ENCODE assay signal across 10 cellular contexts in genomic region chr7:83677180-83677866, GRCh38. TPM values are rescaled to one million over a fixed set of nuclear protein-coding genes. Genes with fewer than 3 reads are reported as not detected.
DNase-seq lines count a peak whose midpoint lies in the region; ATAC-seq, FAIRE-seq and TF ChIP-seq lines count a peak whose summit lies in the region.
"Had no signal": no experiment of that assay in that cellular context is flagged by ENCODE, and none has a peak within 500 bp of the region (broad histone marks: within the 10 kb centered on the region; RNA-seq: fewer than 3 reads in every experiment).

No MANE protein-coding gene starts in this region.

- TF ChIP-seq EP300 in A549 (IDR thresholded peaks at IDR 0.05): no peak

- H3K27ac ChIP-seq in A549: no peak overlapping the region
- H3K27ac ChIP-seq: coronary artery, parathyroid adenoma had no signal

- no peak for TF ChIP-seq POLR2A in A549 (IDR thresholded peaks at IDR 0.05; ENCODE audit: low read length)

- H3K9me3 ChIP-seq in A549: no peaks in the 10 kb centered on the region

- WGBS in A549 (ENCODE audit: missing lambda C conversion rate): 23% methylated on average over 4 of the region's 4 CpGs

- CTCF ChIA-PET in A549 (lab: Yijun Ruan, JAX): no interaction called here

- FAIRE-seq in A549 (lab: Jason Lieb, UNC): no peak

- no peak overlapping the region for H3K4me3 ChIP-seq in A549
- H3K4me3 ChIP-seq: coronary artery had no signal

- DNase-seq in A549 (ENCODE audit: low read depth in 1 of 2, low spot score in 1 of 2): peak; percentile 41 to 70
- peak; percentile 97 for DNase-seq in H4 (ENCODE audit: low spot score)
- DNase-seq in RPMI7951 (ENCODE audit: low read depth): peak; percentile 82
- peak; percentile 96 for DNase-seq in fibroblast of the conjunctiva (ENCODE audit: low read depth)
- no peak for DNase-seq in activated effector memory CD4-positive, alpha-beta T cell treated with Interleukin-2 at 50 U/mL for 16 hours

- POLR2A ChIA-PET in A549 (lab: Yijun Ruan, JAX): no interaction called here

- TF ChIP-seq CTCF in A549 (IDR thresholded peaks at IDR 0.05): no peak

- peak overlapping the region; percentile 37 for H3K4me2 ChIP-seq in A549

- ATAC-seq in A549 (peak; percentile 97 to 99), GM19328 (IDR thresholded peaks at IDR 0.05; ENCODE audit: unreplicated experiment) (no peak), HG03378 (IDR thresholded peaks at IDR 0.05; ENCODE audit: unreplicated experiment) (no peak), HG02571 (IDR thresholded peaks at IDR 0.05; ENCODE audit: unreplicated experiment) (no peak)

- peaks cover 14% of the 10 kb centered on the region for H3K4me1 ChIP-seq in A549
- H3K4me1 ChIP-seq: parathyroid adenoma had no signal

- no peak for TF ChIP-seq RAD21 in A549 (conservative IDR thresholded peaks at IDR 0.05 in 1 of 2, IDR thresholded peaks at IDR 0.05 in 1 of 2)

TF ChIP-seq in A549, 52 proteins besides CTCF, POLR2A, EP300 and RAD21:
- TF ChIP-seq GATA3 (IDR thresholded peaks at IDR 0.05; ENCODE audit: borderline replicate concordance) (peak; percentile 41; the same call in 1 of the 2 replicates), HEYL (CRISPR knock-in tag; IDR thresholded peaks at IDR 0.05) (no peak), PHF8 (IDR thresholded peaks at IDR 0.05; ENCODE audit: borderline replicate concordance, low read depth) (no peak), SREBF2 (IDR thresholded peaks at IDR 0.05) (no peak), TP53 (CRISPR knock-in tag; IDR thresholded peaks at IDR 0.05) (no peak), ZFP36 (IDR thresholded peaks at IDR 0.05; ENCODE audit: borderline replicate concordance, partially characterized antibody) (no peak), MAZ (IDR thresholded peaks at IDR 0.05; ENCODE audit: borderline replicate concordance, low read depth, low read length) (no peak), MAFK (IDR thresholded peaks at IDR 0.05; ENCODE audit: partially characterized antibody) (no peak), HOXB13 (CRISPR knock-in tag; IDR thresholded peaks at IDR 0.05; ENCODE audit: low read depth) (no peak), ZC3H11A (IDR thresholded peaks at IDR 0.05) (no peak), CHD4 (IDR thresholded peaks at IDR 0.05; ENCODE audit: borderline replicate concordance) (no peak), NFE2L2 (conservative IDR thresholded peaks at IDR 0.05; ENCODE audit: low read length) (no peak), CBX2 (IDR thresholded peaks at IDR 0.05; ENCODE audit: borderline replicate concordance, low read depth) (no peak), BCL3 (IDR thresholded peaks at IDR 0.05) (0 out of 3 replicates have a peak, but pooled peaks have one; percentile 30), RFX5 (IDR thresholded peaks at IDR 0.05) (no peak), ESRRA (IDR thresholded peaks at IDR 0.05; ENCODE audit: borderline replicate concordance, low read length) (no peak), JUN (IDR thresholded peaks at IDR 0.05) (0 out of 5 replicates have a peak, but pooled peaks of 1 of the 2 experiments have one; percentile 24), EHF (CRISPR knock-in tag; IDR thresholded peaks at IDR 0.05) (no peak), MYC (IDR thresholded peaks at IDR 0.05; ENCODE audit: borderline replicate concordance, low read length) (no peak), FOSL2 (IDR thresholded peaks at IDR 0.05) (peak; percentile 94), FOSL2 (CRISPR knock-in tag; IDR thresholded peaks at IDR 0.05) (peak; percentile 88), SMC3 (IDR thresholded peaks at IDR 0.05) (no peak), JUNB (IDR thresholded peaks at IDR 0.05) (peak; percentile 88), EHMT2 (IDR thresholded peaks at IDR 0.05; ENCODE audit: low read depth) (no peak), KDM1A (IDR thresholded peaks at IDR 0.05; ENCODE audit: low read depth) (no peak), POLR2AphosphoS2 (conservative IDR thresholded peaks at IDR 0.05; ENCODE audit: low read length) (no peak), HOXA7 (CRISPR knock-in tag; IDR thresholded peaks at IDR 0.05) (no peak), CEBPB (IDR thresholded peaks at IDR 0.05) (no peak)
- TF ChIP-seq, protein P1, sequence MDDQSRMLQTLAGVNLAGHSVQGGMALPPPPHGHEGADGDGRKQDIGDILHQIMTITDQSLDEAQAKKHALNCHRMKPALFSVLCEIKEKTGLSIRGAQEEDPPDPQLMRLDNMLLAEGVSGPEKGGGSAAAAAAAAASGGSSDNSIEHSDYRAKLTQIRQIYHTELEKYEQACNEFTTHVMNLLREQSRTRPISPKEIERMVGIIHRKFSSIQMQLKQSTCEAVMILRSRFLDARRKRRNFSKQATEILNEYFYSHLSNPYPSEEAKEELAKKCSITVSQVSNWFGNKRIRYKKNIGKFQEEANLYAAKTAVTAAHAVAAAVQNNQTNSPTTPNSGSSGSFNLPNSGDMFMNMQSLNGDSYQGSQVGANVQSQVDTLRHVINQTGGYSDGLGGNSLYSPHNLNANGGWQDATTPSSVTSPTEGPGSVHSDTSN (IDR thresholded peaks at IDR 0.05): 0 out of 2 replicates have a peak, but pooled peaks have one; percentile 47
TF ChIP-seq in A549: peak in this region for 6.

RNA-seq across cellular contexts. Expression of gene SEMA3E, which starts 28.4 kb away (rescaled TPM):
- polyA plus RNA-seq in A549 (2011; rRNA removed) (2.3 and 2.5 TPM in 2 replicates), A549 (2017; fragmentation: RNase III; extraction: RNeasy Plus Mini Kit Qiagen cat#74134 plus additional on column Dnase treatment) (1.2 to 1.7 TPM (median 1.4 TPM) in 3 replicates)
- polyA plus RNA-seq in A549 (2012; cell fraction: cytosol; rRNA removed): 0.46 and 1.00 TPM in 2 replicates
- polyA plus RNA-seq in A549 (2012; cell fraction: nucleus; rRNA removed): 0.86 and 0.98 TPM in 2 replicates
- polyA minus RNA-seq in A549 (2011; rRNA and poly(A)+ RNA removed): 5.2 and 12.6 TPM in 2 replicates
- total RNA-seq in H4 (2014; rRNA removed; shearing (Covaris generic)): 8.0 and 9.4 TPM in 2 replicates
- under 0.01 and 0.29 TPM in 2 replicates for total RNA-seq in RPMI7951 (2014; rRNA removed; shearing (Covaris generic))

Comparison
In these comparisons a context has a peak if more than half of its experiments do, and no peak if none do; other contexts are left out.
1. ATAC-seq: peak in A549 (2 of 2); none in GM19328 (single experiment), HG03378 (single experiment) and HG02571 (single experiment).